In the genomic region with DNA sequence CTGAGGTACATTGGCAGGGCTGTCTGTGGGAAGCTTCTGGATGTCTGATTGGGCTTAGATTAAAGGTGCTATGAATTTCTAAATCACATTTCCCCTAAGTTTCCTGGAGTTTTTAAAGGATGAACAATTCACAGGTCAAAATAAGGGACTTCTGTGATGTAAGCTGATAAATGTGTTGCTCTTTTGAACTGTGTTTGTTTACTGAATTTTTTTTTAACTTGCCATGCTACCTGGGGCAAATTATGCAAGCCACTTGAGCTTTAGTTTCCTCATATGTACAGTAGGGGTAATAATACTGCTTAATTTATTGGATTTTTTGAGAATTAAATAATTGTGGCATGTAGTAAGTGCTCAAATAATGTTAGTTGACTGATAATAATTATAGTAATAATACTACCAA, we compare ENCODE assay signal across 5 cellular contexts.
"Had no signal": no experiment of that assay in that cellular context is flagged by ENCODE, and none has a peak within 500 bp of the region (broad histone marks: within the 10 kb centered on the region; RNA-seq: fewer than 3 reads in every experiment).

No MANE protein-coding gene starts in this region.

- ATAC-seq: GM23338 had no signal

- H3K4me3 Mint-ChIP-seq: GM23338, H9, IgD-negative memory B cell had no signal

- H3K27ac Mint-ChIP-seq: GM23338, H9, IgD-negative memory B cell had no signal

- DNase-seq: H9, HCEC 1CT, KBM-7 had no signal

- H3K4me3 ChIP-seq: GM23338 had no signal

- H3K9me3 Mint-ChIP-seq: GM23338, H9, IgD-negative memory B cell had no signal

- H3K4me1 Mint-ChIP-seq: GM23338, H9, IgD-negative memory B cell had no signal

- H3K36me3 Mint-ChIP-seq: IgD-negative memory B cell had no signal
